ENCODE assay signal across 24 cellular contexts in the genomic region with DNA sequence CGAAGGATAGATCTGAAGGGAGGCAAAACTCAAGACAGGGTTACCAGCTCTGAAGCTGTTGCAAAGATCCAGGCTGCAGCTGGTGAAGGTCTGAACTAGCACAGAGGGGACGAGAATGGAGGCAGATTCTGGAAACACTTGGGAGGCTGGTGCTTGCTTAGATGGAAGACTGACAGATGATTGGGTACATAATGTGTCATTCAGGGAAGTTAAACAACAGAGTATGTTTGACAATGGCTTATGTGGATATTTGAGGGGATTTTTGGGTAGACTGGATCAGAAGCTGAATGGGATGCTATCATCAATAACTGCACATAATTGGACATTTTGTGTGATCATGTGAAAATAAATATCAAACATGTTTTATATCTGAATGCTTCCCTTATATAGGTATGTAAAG. TPM values are rescaled to one million over a fixed set of nuclear protein-coding genes. Genes with fewer than 3 reads are reported as not detected.
"Had no signal": no experiment of that assay in that cellular context is flagged by ENCODE, and none has a peak within 500 bp of the region (broad histone marks: within the 10 kb centered on the region; RNA-seq: fewer than 3 reads in every experiment).

No MANE protein-coding gene starts in this region.

- H3K27ac ChIP-seq: KMS-11, SJSA1, SK-N-MC had no signal

- FAIRE-seq: RCC 7860 had no signal

- DNase-seq: IMR-90, Kasumi-1, MM.1S, NCI-H1105, NCI-H1417, NCI-H146, NCI-H1694 treated with DMSO at 0.1 percent for 48 hours, NCI-H1930, NCI-H2081, NCI-H2171, NCI-H226, NCI-H446, NCI-H510A, NCI-H524 treated with DMSO at 0.1 percent for 48 hours, NCI-H69, NCI-H774, Right ventricle myocardium superior, RPMI8226, SIG-M5 had no signal

- H3K9me3 ChIP-seq: SJSA1 had no signal

- H3K9ac ChIP-seq: KMS-11 had no signal

- H3K4me2 ChIP-seq: KMS-11 had no signal

- H3K4me3 ChIP-seq: SJSA1, SK-N-MC had no signal

RNA-seq across cellular contexts. Expression of a gene that starts 2.3 kb away (rescaled TPM):
- total RNA-seq: HT-29 had no signal
